In the genomic region with DNA sequence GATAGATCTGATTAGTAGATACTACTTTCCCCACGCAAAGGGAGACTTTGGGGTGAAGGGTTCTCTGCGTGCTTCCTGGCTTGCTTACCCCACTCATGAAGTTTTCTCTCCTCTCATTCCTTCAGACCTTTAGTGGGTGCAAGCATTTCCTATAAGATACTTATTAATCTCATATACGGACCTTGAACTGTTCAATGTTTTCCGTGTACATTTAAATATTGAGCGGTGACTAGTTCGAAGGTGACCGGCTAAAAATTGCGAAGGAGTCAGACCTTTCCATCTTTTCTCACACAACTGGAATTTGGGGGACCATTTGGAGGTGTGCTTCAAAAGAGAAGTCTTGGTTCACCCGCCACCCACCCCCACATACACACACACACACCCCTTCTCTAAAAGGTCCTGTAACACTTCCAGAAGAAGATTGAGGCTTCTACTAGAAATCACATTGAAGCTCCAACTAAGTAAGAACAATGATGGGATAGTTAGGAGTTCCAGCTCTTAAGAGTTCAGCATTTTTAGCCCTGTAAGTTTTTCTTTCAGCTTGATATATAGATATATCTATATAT, we compare ENCODE assay signal across 18 cellular contexts. TPM values are rescaled to one million over a fixed set of nuclear protein-coding genes. Genes with fewer than 3 reads are reported as not detected.
"Had no signal": no experiment of that assay in that cellular context is flagged by ENCODE, and none has a peak within 500 bp of the region (broad histone marks: within the 10 kb centered on the region; RNA-seq: fewer than 3 reads in every experiment).

No MANE protein-coding gene starts in this region.

- H3K4me3 Mint-ChIP-seq: memory B cell; stimulated activated memory B cell treated with anti-CD40 and anti-IgM and Interleukin-4, amounts not matched to agents 10 μg/mL and 1 μg/mL and 100 μg/mL, for 72 hours had no signal

- H3K4me1 ChIP-seq: psoas muscle had no signal

- H3K27ac Mint-ChIP-seq: activated naive CD4-positive, alpha-beta T cell treated with anti-CD3 and anti-CD28 coated beads, Interleukin-2, amount 50 U/mL, for 72 hours; memory B cell; naive B cell; stimulated activated memory B cell treated with anti-CD40 and anti-IgM and Interleukin-4, amounts not matched to agents 10 μg/mL and 1 μg/mL and 100 μg/mL, for 72 hours had no signal

- H3K36me3 ChIP-seq: adrenal gland, ovary, sigmoid colon, tibial artery, WERI-Rb-1 had no signal

- H3K9me3 ChIP-seq: adrenal gland, mucosa of descending colon, ovary, psoas muscle, sigmoid colon, tibial artery had no signal

- H3K4me3 ChIP-seq: adrenal gland, mucosa of descending colon, ovary, psoas muscle, sigmoid colon, tibial artery had no signal

- H3K36me3 Mint-ChIP-seq: stimulated activated memory B cell treated with anti-CD40 and anti-IgM and Interleukin-4, amounts not matched to agents 10 μg/mL and 1 μg/mL and 100 μg/mL, for 72 hours had no signal

- ATAC-seq: activated naive CD4-positive, alpha-beta T cell treated with anti-CD3 and anti-CD28 coated beads, Interleukin-2, amount 50 U/mL, for 72 hours; mucosa of descending colon; stimulated activated memory B cell treated with anti-CD40 and anti-IgM and Interleukin-4, amounts not matched to agents 10 μg/mL and 1 μg/mL and 100 μg/mL, for 72 hours had no signal

- H3K27ac ChIP-seq: adrenal gland, ovary, psoas muscle, sigmoid colon, tibial artery, WERI-Rb-1 had no signal

- H3K27me3 ChIP-seq: ovary had no signal

- DNase-seq: activated CD4-positive, alpha-beta T cell treated with anti-CD3 and anti-CD28 coated beads, Interleukin-2, amount 50 U/mL, for 4 hours; activated gamma-delta T cell treated with Interleukin-2 at 50 U/mL for 16 hours; adrenal gland; naive B cell; ovary; psoas muscle; sigmoid colon; stimulated activated CD4-positive, alpha-beta T cell treated with anti-CD3 and anti-CD28 coated beads, Interleukin-4, amount 100 ng/mL, for 4 hours; T-helper 2 cell; tibial artery; WERI-Rb-1 had no signal

RNA-seq across cellular contexts. Expression of a gene that starts 6.1 kb away (rescaled TPM):
- total RNA-seq: activated CD8-positive, alpha-beta memory T cell treated with anti-CD3 and anti-CD28 coated beads for 36 hours; activated naive CD4-positive, alpha-beta T cell treated with anti-CD3 and anti-CD28 coated beads, Interleukin-2, amount 50 U/mL, for 72 hours; cardiac septum; liver; mucosa of descending colon; sigmoid colon had no signal
- polyA plus RNA-seq: liver had no signal
